10 cellular contexts compared by ENCODE assay signal in genomic region chr5:134463991-134464760, GRCh38. TPM values are rescaled to one million over a fixed set of nuclear protein-coding genes. Genes with fewer than 3 reads are reported as not detected.
DNase-seq lines count a peak whose midpoint lies in the region; ATAC-seq and TF ChIP-seq lines count a peak whose summit lies in the region.
"Had no signal": no experiment of that assay in that cellular context is flagged by ENCODE, and none has a peak within 500 bp of the region (broad histone marks: within the 10 kb centered on the region; RNA-seq: fewer than 3 reads in every experiment).

No MANE protein-coding gene starts in this region.

- H3K27ac Mint-ChIP-seq in IgD-negative memory B cell = peak overlapping the region; percentile 10 to 82 (median 59)
- H3K27ac Mint-ChIP-seq in HFFc6 = no peak overlapping the region

- H3K27me3 Mint-ChIP-seq in IgD-negative memory B cell (no peaks in the 10 kb centered on the region), HFFc6 (ENCODE audit: insufficient read depth) (peaks cover 8% of the 10 kb centered on the region; the same call in 1 of the 2 replicates)

- H3K36me3 Mint-ChIP-seq in IgD-negative memory B cell (no peaks in the 10 kb centered on the region), HFFc6 (ENCODE audit: low read depth) (no peaks in the 10 kb centered on the region)

- no peak for TF ChIP-seq CTCF in HFFc6 (IDR thresholded peaks at IDR 0.05)

- H3K4me1 Mint-ChIP-seq in IgD-negative memory B cell (peaks cover 18 to 29% (median 18%) of the 10 kb centered on the region in 3 donors), HFFc6 (ENCODE audit: low read depth) (peaks cover 22% of the 10 kb centered on the region)

- ATAC-seq in HG02970 (IDR thresholded peaks at IDR 0.05; ENCODE audit: low FRiP score, unreplicated experiment) (no peak), GM21576 (IDR thresholded peaks at IDR 0.05; ENCODE audit: unreplicated experiment) (no peak)

- DNase-seq in amniotic epithelial cell (ENCODE audit: low read depth) (peak; percentile 75), kidney tubule cell (ENCODE audit: low spot score) (peak; percentile 33), DMS79 treated with DMSO at 0.1 percent for 48 hours (lab: John Stamatoyannopoulos, UW) (no peak), HFFc6 (no peak)
- peak; percentile 9 for DNase-seq in stimulated activated CD8-positive, alpha-beta memory T cell treated with anti-CD3 and anti-CD28 coated beads, Interleukin-4, amount 100 ng/mL, for 48 hours
- DNase-seq: activated CD4-positive, CD25-positive, alpha-beta regulatory T cell; dermis blood vessel endothelial cell had no signal

- H3K9me3 Mint-ChIP-seq in IgD-negative memory B cell (no peaks in the 10 kb centered on the region), HFFc6 (no peaks in the 10 kb centered on the region)

- peak overlapping the region in 3 of 4 donors; percentile 8 to 85 (median 79) for H3K4me3 Mint-ChIP-seq in IgD-negative memory B cell
- no peak overlapping the region for H3K4me3 Mint-ChIP-seq in HFFc6

RNA-seq across cellular contexts. Expression of gene CDKN2AIPNL, which starts 52.5 kb away (rescaled TPM):
- 32.8 TPM for polyA plus RNA-seq in IgD-negative memory B cell
- 10 to 100 TPM; 23.3 to 30.2 (median 28.4) TPM for total RNA-seq in HFFc6 (2021; fragmentation: NEBNext Ultra II Directional; extraction: Animal tissue kit (Norgen Biotek cat#: 25700))

Comparison
In these comparisons a context has a peak if more than half of its experiments do, and no peak if none do; other contexts are left out.
1. DNase-seq: peak in amniotic epithelial cell (single experiment), kidney tubule cell (single experiment) and stimulated activated CD8-positive, alpha-beta memory T cell treated with anti-CD3 and anti-CD28 coated beads, Interleukin-4, amount 100 ng/mL, for 48 hours (single experiment); none in DMS79 treated with DMSO at 0.1 percent for 48 hours (single experiment) and HFFc6 (single experiment).